ENCODE assay signal across 30 cellular contexts in the genomic region with DNA sequence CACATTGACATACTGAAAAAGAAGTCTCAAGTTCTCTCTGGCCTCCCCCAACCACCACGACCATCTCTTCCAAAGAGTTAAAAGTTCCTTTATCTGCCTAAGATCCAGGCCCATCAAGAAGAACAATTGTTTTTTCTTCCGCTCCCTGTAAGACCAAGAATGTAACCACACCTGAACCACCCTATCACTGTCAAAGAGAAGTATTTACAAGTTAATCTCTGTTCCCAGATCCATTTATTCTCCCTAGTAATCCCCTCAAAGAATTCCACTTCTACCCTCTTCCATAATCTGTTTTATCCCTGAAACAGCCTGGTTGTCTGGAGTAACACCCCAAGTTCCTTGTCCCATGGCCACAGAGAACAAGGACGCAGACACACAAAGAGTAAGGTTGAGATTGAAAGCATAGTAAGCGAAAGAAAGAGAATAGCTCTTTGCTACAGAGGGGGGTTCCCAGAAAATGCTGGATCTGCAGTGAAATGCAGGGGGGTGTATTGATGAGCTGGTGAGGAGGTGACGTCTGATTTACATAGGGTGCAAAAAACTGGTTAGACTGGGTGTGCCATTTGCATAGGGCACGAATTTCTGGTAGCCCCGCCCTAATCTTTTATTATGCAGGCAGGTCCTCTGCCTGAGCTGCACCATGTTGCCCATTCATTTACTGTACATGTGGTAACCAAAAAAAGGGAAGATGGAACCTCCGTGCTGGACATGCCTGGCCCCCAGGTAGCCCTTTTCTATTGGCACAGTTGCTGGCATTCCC.
DNase-seq lines count a peak whose midpoint lies in the region; ATAC-seq and TF ChIP-seq lines count a peak whose summit lies in the region.
"Had no signal": no experiment of that assay in that cellular context is flagged by ENCODE, and none has a peak within 500 bp of the region (broad histone marks: within the 10 kb centered on the region; RNA-seq: fewer than 3 reads in every experiment).

No MANE protein-coding gene starts in this region.

- CTCF ChIA-PET in Panc1 (lab: Charles Lee) = no interaction called here

- 87% methylated on average over 8 of the region's 8 CpGs for WGBS in smooth muscle cell (ENCODE audit: low lambda C conversion rate)
- 86 to 88% methylated on average over 8 of the region's 8 CpGs for WGBS in tibial nerve, 2 donors

- H3K4me3 ChIP-seq in HAP-1 = no peak overlapping the region
- H3K4me3 ChIP-seq in Panc1 (ENCODE audit: low read depth in 2 of 2, low read length in 2 of 2) = no peak overlapping the region
- H3K4me3 ChIP-seq in smooth muscle cell = no peak overlapping the region
- no peak overlapping the region for H3K4me3 ChIP-seq in tibial nerve
- H3K4me3 ChIP-seq: BLaER1, colonic mucosa, PC-9, thoracic aorta, vagina had no signal

- peaks cover 72% of the 10 kb centered on the region for H3K4me1 ChIP-seq in HAP-1
- peaks cover 29% of the 10 kb centered on the region for H3K4me1 ChIP-seq in Panc1 (ENCODE audit: control insufficient read depth, insufficient read depth, low read length)
- H3K4me1 ChIP-seq in foreskin keratinocyte = peaks cover 30% of the 10 kb centered on the region
- H3K4me1 ChIP-seq in smooth muscle cell (ENCODE audit: low read depth) = peaks cover 18% of the 10 kb centered on the region
- H3K4me1 ChIP-seq in tibial nerve = peaks cover 0 to 8% (median 0%) of the 10 kb centered on the region in 4 donors
- H3K4me1 ChIP-seq: colonic mucosa had no signal

- POLR2A ChIA-PET in Panc1 (lab: Charles Lee) = no interaction called here

- no peaks in the 10 kb centered on the region for H3K36me3 ChIP-seq in HAP-1 (replicated peaks)
- H3K36me3 ChIP-seq in Panc1 (ENCODE audit: control insufficient read depth, insufficient read depth, low read length) = no peaks in the 10 kb centered on the region
- H3K36me3 ChIP-seq in smooth muscle cell (ENCODE audit: low read depth) = no peaks in the 10 kb centered on the region
- H3K36me3 ChIP-seq in tibial nerve = no peaks in the 10 kb centered on the region
- H3K36me3 ChIP-seq: BLaER1, colonic mucosa, thoracic aorta, vagina had no signal

- H3K9me3 ChIP-seq in HAP-1 = no peaks in the 10 kb centered on the region
- H3K9me3 ChIP-seq in Panc1 (ENCODE audit: control insufficient read depth, insufficient read depth, low read depth, low read length) = no peaks in the 10 kb centered on the region
- no peaks in the 10 kb centered on the region for H3K9me3 ChIP-seq in smooth muscle cell (replicated peaks; ENCODE audit: low read depth)
- H3K9me3 ChIP-seq in tibial nerve = peaks cover 0 to 17% (median 0%) of the 10 kb centered on the region in 4 donors
- H3K9me3 ChIP-seq: BLaER1, colonic mucosa, thoracic aorta, vagina had no signal

- H3K27ac ChIP-seq in Panc1 (ENCODE audit: low read length) = peak overlapping the region; percentile 91
- H3K27ac ChIP-seq in foreskin keratinocyte = no peak overlapping the region
- H3K27ac ChIP-seq in smooth muscle cell (ENCODE audit: low read depth) = peak overlapping the region; percentile 8
- H3K27ac ChIP-seq in tibial nerve = no peak overlapping the region
- H3K27ac ChIP-seq: BLaER1, colonic mucosa, PC-9, thoracic aorta, vagina had no signal

- no peaks in the 10 kb centered on the region for H3K79me2 ChIP-seq in smooth muscle cell (ENCODE audit: low read depth)

- no peak overlapping the region for H3K4me2 ChIP-seq in smooth muscle cell
- H3K4me2 ChIP-seq: BLaER1, PC-9 had no signal

- no peak for ATAC-seq in Panc1
- peak; percentile 14 for ATAC-seq in foreskin keratinocyte
- no peak for ATAC-seq in GM19395 (IDR thresholded peaks at IDR 0.05; ENCODE audit: unreplicated experiment)
- no peak for ATAC-seq in HG02852 (IDR thresholded peaks at IDR 0.05; ENCODE audit: unreplicated experiment)
- ATAC-seq: activated CD4-positive, CD25-positive, alpha-beta regulatory T cell treated with anti-CD3 and anti-CD28 coated beads, Interleukin-2, amount 50 U/mL, for 24 hours; activated naive CD8-positive, alpha-beta T cell treated with anti-CD3 and anti-CD28 coated beads, Interleukin-2, amount 50 U/mL, for 24 hours; activated T-cell treated with anti-CD3 and anti-CD28 coated beads, Interleukin-2, amount 50 U/mL, for 72 hours; HCT116; natural killer cell had no signal

- H3F3A ChIP-seq in smooth muscle cell (ENCODE audit: low read depth) = peaks cover 5% of the 10 kb centered on the region

- peak; percentile 24 to 74 for DNase-seq in HAP-1 (ENCODE audit: low spot score in 2 of 2)
- DNase-seq in Panc1 (ENCODE audit: low read depth, low spot score) = no peak
- no peak for DNase-seq in foreskin keratinocyte
- DNase-seq in smooth muscle cell (lab: John Stamatoyannopoulos, UW; ENCODE audit: unreplicated experiment) = no peak
- no peak for DNase-seq in tibial nerve (ENCODE audit: low spot score in 2 of 2)
- DNase-seq: activated CD4-positive, alpha-beta T cell treated with anti-CD3 and anti-CD28 coated beads, Interleukin-2, amount 50 U/mL, for 48 hours; activated naive CD4-positive, alpha-beta T cell; activated naive CD8-positive, alpha-beta T cell treated with anti-CD3 and anti-CD28 coated beads, Interleukin-2, amount 50 U/mL, for 24 hours; activated T-cell treated with anti-CD3 and anti-CD28 coated beads, Interleukin-2, amount 50 U/mL, for 72 hours; colonic mucosa; effector CD4-positive, alpha-beta T cell; islet precursor cell; left ventricle myocardium superior; midbrain; MV-4-11; natural killer cell; NCI-H146; NCI-H2107; NK-92 treated with Interleukin-12 subunit alpha and Interleukin-12 subunit beta, amount 100 ng/mL, for 24 hours; PC-9; Right ventricle myocardium superior; stimulated activated CD4-positive, alpha-beta T cell treated with anti-CD3 and anti-CD28 coated beads, Interleukin-1b, Interleukin-23, amount 100 ng/mL, for 48 hours; T-helper 2 cell had no signal

- no peak overlapping the region for H3K9ac ChIP-seq in smooth muscle cell (ENCODE audit: low read depth)
- H3K9ac ChIP-seq: BLaER1 had no signal

- intact Hi-C loops in Panc1 (cut with micrococcal nuclease; ENCODE audit: unreplicated experiment) = no loop called here

- no peak for TF ChIP-seq EP300 in tibial nerve (IDR thresholded peaks at IDR 0.05)

- no TSS peak for BruUV-seq in Panc1 (replicated peaks; lab: Mats Ljungman, UMichigan)

- H2AFZ ChIP-seq in smooth muscle cell (ENCODE audit: low read depth) = no peak overlapping the region
- H2AFZ ChIP-seq: PC-9 had no signal

- in situ Hi-C loops in HAP-1 (cut with MboI; ENCODE audit: low sequenced_read_pairs) (no loop called here), Panc1 (cut with HindIII; ENCODE audit: low pct_unique_long_range_greater_than_20kb, low sequenced_read_pairs) (no loop called here)

- no peaks in the 10 kb centered on the region for H4K20me1 ChIP-seq in smooth muscle cell (ENCODE audit: low read depth)
- H4K20me1 ChIP-seq: BLaER1 had no signal

- H3K27me3 ChIP-seq in HAP-1 (ENCODE audit: low read depth) (no peaks in the 10 kb centered on the region), Panc1 (ENCODE audit: control insufficient read depth, insufficient read depth, low read length) (no peaks in the 10 kb centered on the region), foreskin keratinocyte (no peaks in the 10 kb centered on the region), smooth muscle cell (ENCODE audit: low read depth) (no peaks in the 10 kb centered on the region), tibial nerve (no peaks in the 10 kb centered on the region)
- H3K27me3 ChIP-seq: BLaER1, colonic mucosa, vagina had no signal

- TF ChIP-seq CTCF in Panc1 (IDR thresholded peaks at IDR 0.05) (no peak), foreskin keratinocyte (conservative IDR thresholded peaks at IDR 0.05) (no peak), smooth muscle cell (IDR thresholded peaks at IDR 0.05; ENCODE audit: borderline replicate concordance, insufficient read depth, poor library complexity, severe bottlenecking) (no peak), tibial nerve (IDR thresholded peaks at IDR 0.05) (no peak)

- no peak for TF ChIP-seq POLR2A in tibial nerve (IDR thresholded peaks at IDR 0.05)

Comparison
In these comparisons a context has a peak if more than half of its experiments do, and no peak if none do; other contexts are left out.
1. DNase-seq: peak in HAP-1 (2 of 2); none in Panc1 (single experiment), foreskin keratinocyte (0 of 2), smooth muscle cell (single experiment) and tibial nerve (0 of 2).
2. H3K27ac ChIP-seq: peak in Panc1 (single experiment) and smooth muscle cell (single experiment); none in foreskin keratinocyte (single experiment) and tibial nerve (0 of 4).